In the genomic region with DNA sequence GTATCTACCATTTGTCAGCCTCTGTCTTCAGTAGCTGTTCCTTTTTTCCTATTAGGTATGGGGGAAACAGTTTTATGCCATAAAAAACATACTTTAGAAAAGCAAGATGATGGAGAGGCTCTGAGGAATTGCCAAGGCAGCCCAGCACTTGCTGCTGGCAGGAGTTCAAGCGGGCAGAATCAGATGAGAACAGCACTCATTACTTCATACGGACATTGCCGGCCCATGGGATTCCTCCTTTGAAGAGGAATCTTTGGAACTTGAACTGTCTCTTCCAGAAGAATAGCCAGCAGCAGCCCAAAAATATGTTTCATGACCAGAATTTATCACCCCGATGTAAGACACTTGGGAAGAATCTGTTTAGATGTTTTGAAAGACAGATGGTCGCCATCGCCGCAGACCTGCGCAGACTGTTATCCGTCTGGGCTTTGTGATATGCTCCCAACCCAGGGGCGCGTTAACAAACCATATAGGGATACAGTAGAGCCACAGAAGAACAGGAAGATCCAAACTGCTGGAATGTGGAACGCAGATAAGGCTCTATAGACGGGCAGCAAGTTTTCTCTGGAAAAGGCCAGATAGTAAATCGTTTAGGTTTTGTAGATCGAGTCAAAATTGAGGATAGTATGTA, we compare ENCODE assay signal across 11 cellular contexts. TPM values are rescaled to one million over a fixed set of nuclear protein-coding genes. Genes with fewer than 3 reads are reported as not detected.
DNase-seq lines count a peak whose midpoint lies in the region; ATAC-seq, FAIRE-seq and TF ChIP-seq lines count a peak whose summit lies in the region.
"Had no signal": no experiment of that assay in that cellular context is flagged by ENCODE, and none has a peak within 500 bp of the region (broad histone marks: within the 10 kb centered on the region; RNA-seq: fewer than 3 reads in every experiment).

No MANE protein-coding gene starts in this region.

- peaks cover 28% of the 10 kb centered on the region for H3K4me1 ChIP-seq in A549
- peaks cover 38 to 62% (median 58%) of the 10 kb centered on the region in 4 donors for H3K4me1 ChIP-seq in esophagus muscularis mucosa
- H3K4me1 ChIP-seq in muscle layer of duodenum (ENCODE audit: control insufficient read depth in 1 of 2, insufficient read depth in 2 of 2, low read length in 2 of 2): peaks cover 24 to 43% of the 10 kb centered on the region in 2 donors

- H3K27me3 ChIP-seq in esophagus muscularis mucosa (no peaks in the 10 kb centered on the region), muscle layer of duodenum (ENCODE audit: low read depth, low read length) (no peaks in the 10 kb centered on the region)

- no peak for FAIRE-seq in A549 (lab: Jason Lieb, UNC)

- CTCF ChIA-PET in A549 (lab: Yijun Ruan, JAX): interaction anchor here (1.0 to 2.6 kb wide), 2 partner anchors 12 to 63 kb away, joined by 3 to 25 read pairs; no protein-coding TSS in a partner anchor

- intact Hi-C loops in esophagus muscularis mucosa (cut with DNase I): no loop called here

- no peak for TF ChIP-seq RAD21 in A549 (conservative IDR thresholded peaks at IDR 0.05 in 1 of 2, IDR thresholded peaks at IDR 0.05 in 1 of 2)

- DNase-seq in A549 (ENCODE audit: low read depth in 1 of 2, low spot score in 1 of 2) (no peak), NCI-H82 treated with DMSO at 0.1 percent for 48 hours (lab: John Stamatoyannopoulos, UW; ENCODE audit: unreplicated experiment) (peak; percentile 58), esophagus muscularis mucosa (ENCODE audit: extremely low spot score) (no peak), kidney tubule cell (ENCODE audit: low spot score) (no peak)
- DNase-seq in activated T-cell treated with anti-CD3 and anti-CD28 coated beads, Interleukin-2, amount 50 U/mL, for 1 hour: no peak
- DNase-seq: MM.1S, SHP77 had no signal

- TF ChIP-seq POLR2A in A549 (IDR thresholded peaks at IDR 0.05; ENCODE audit: low read length) (no peak), esophagus muscularis mucosa (IDR thresholded peaks at IDR 0.05; ENCODE audit: low read depth) (no peak)

- TF ChIP-seq EP300 in A549 (IDR thresholded peaks at IDR 0.05) (no peak), esophagus muscularis mucosa (IDR thresholded peaks at IDR 0.05) (no peak)

- no peaks in the 10 kb centered on the region for H3K36me3 ChIP-seq in esophagus muscularis mucosa
- H3K36me3 ChIP-seq in muscle layer of duodenum (ENCODE audit: control insufficient read depth in 1 of 2, insufficient read depth in 2 of 2, low read length in 2 of 2): peaks cover 0 to 5% of the 10 kb centered on the region in 2 donors

- TF ChIP-seq CTCF in A549 (IDR thresholded peaks at IDR 0.05) (no peak), esophagus muscularis mucosa (IDR thresholded peaks at IDR 0.05) (no peak)

- H3K27ac ChIP-seq in A549 (peak overlapping the region; percentile 13 to 63; a peak in 5 of 6 replicates), esophagus muscularis mucosa (replicated peaks in 1 of 4) (peak overlapping the region; percentile 69 to 84 (median 80)), muscle layer of duodenum (ENCODE audit: low read length) (peak overlapping the region; percentile 77)

- H3K9me3 ChIP-seq in A549: no peaks in the 10 kb centered on the region
- H3K9me3 ChIP-seq in esophagus muscularis mucosa: no peaks in the 10 kb centered on the region
- H3K9me3 ChIP-seq in muscle layer of duodenum (ENCODE audit: control insufficient read depth in 1 of 2, low read length in 2 of 2): no peaks in the 10 kb centered on the region

- POLR2A ChIA-PET in A549 (lab: Yijun Ruan, JAX): interaction anchor here (2.3 kb wide), 1 partner anchor 35 kb away, joined by 14 read pairs; the partner anchor contains the start of gene RNASEH1

- peak overlapping the region; percentile 43 for H3K4me2 ChIP-seq in A549

- WGBS in A549 (ENCODE audit: missing lambda C conversion rate): 89% methylated on average over 15 of the region's 15 CpGs
- 22% methylated on average over 15 of the region's 15 CpGs for WGBS in esophagus muscularis mucosa

- no peak for ATAC-seq in A549
- ATAC-seq in GM21528 (IDR thresholded peaks at IDR 0.05; ENCODE audit: low FRiP score, unreplicated experiment): no peak
- no peak for ATAC-seq in HG03135 (IDR thresholded peaks at IDR 0.05; ENCODE audit: unreplicated experiment)
- ATAC-seq: WTC11 had no signal

- H3K4me3 ChIP-seq in A549: no peak overlapping the region
- H3K4me3 ChIP-seq in esophagus muscularis mucosa: peak overlapping the region; percentile 0 to 34 (median 12)
- peak overlapping the region; percentile 18 to 25 for H3K4me3 ChIP-seq in muscle layer of duodenum (ENCODE audit: low read depth in 1 of 2, low read length in 2 of 2)

TF ChIP-seq in A549, 52 proteins besides CTCF, POLR2A, EP300 and RAD21:
- TF ChIP-seq TP53 (CRISPR knock-in tag; IDR thresholded peaks at IDR 0.05): no peak

RNA-seq across cellular contexts. Expression of gene ADI1, which starts 3.6 kb away (rescaled TPM):
- polyA plus RNA-seq in A549 (2011; rRNA removed) (42.7 and 47.9 TPM in 2 replicates), A549 (2017; fragmentation: RNase III; extraction: RNeasy Plus Mini Kit Qiagen cat#74134 plus additional on column Dnase treatment) (78.8 to 84.6 TPM (median 84.3 TPM) in 3 replicates)
- polyA plus RNA-seq in A549 (2012; cell fraction: cytosol; rRNA removed): 51.6 and 55.2 TPM in 2 replicates
- 31.2 and 42.2 TPM in 2 replicates for polyA plus RNA-seq in A549 (2012; cell fraction: nucleus; rRNA removed)
- polyA minus RNA-seq in A549 (2011; rRNA and poly(A)+ RNA removed): 18.5 and 21.4 TPM in 2 replicates
- total RNA-seq in esophagus muscularis mucosa: 100 to 1,000 TPM in 1 of 4 donors, 10 to 100 TPM in 3; 90.0 to 130 (median 96.9) TPM

RNA-seq across cellular contexts. Expression of gene RNASEH1, which starts 35.2 kb away (rescaled TPM):
- polyA plus RNA-seq in A549 (2011; rRNA removed) (39.7 and 54.3 TPM in 2 replicates), A549 (2017; fragmentation: RNase III; extraction: RNeasy Plus Mini Kit Qiagen cat#74134 plus additional on column Dnase treatment) (55.3 to 59.2 TPM (median 56.8 TPM) in 3 replicates)
- polyA plus RNA-seq in A549 (2012; cell fraction: cytosol; rRNA removed): 35.6 and 37.8 TPM in 2 replicates
- polyA plus RNA-seq in A549 (2012; cell fraction: nucleus; rRNA removed): 16.6 and 20.6 TPM in 2 replicates
- polyA minus RNA-seq in A549 (2011; rRNA and poly(A)+ RNA removed): 25.5 and 26.8 TPM in 2 replicates
- 10 to 100 TPM; 30.2 to 36.5 (median 34.5) TPM for total RNA-seq in esophagus muscularis mucosa

RNA-seq across cellular contexts. Expression of gene RPS7, which starts 52.1 kb away (rescaled TPM):
- polyA plus RNA-seq in A549 (2011; rRNA removed): 3,000 and 3,176 TPM in 2 replicates
- polyA plus RNA-seq in A549 (2012; cell fraction: cytosol; rRNA removed): 1,696 and 1,750 TPM in 2 replicates
- polyA plus RNA-seq in A549 (2012; cell fraction: nucleus; rRNA removed): 572 and 893 TPM in 2 replicates
- polyA plus RNA-seq in A549 (2017; fragmentation: RNase III; extraction: RNeasy Plus Mini Kit Qiagen cat#74134 plus additional on column Dnase treatment): 3,153 to 3,802 TPM (median 3,221 TPM) in 3 replicates
- polyA minus RNA-seq in A549 (2011; rRNA and poly(A)+ RNA removed): 290 and 326 TPM in 2 replicates
- 1,000 to 10,000 TPM in 3 of 4 donors, 100 to 1,000 TPM in 1; 950 to 4,390 (median 2,121) TPM for total RNA-seq in esophagus muscularis mucosa
